In genomic region chr19:40716655-40717324, GRCh38 we compare ENCODE assay signal across 8 cellular contexts. TPM values are rescaled to one million over a fixed set of nuclear protein-coding genes. Genes with fewer than 3 reads are reported as not detected.
DNase-seq lines count a peak whose midpoint lies in the region; TF ChIP-seq lines count a peak whose summit lies in the region.

COQ8B (minus strand) TSS chr19:40716886; CDS start chr19:40714632, 2,254 bp downstream.
ITPKC (plus strand) TSS chr19:40717112; CDS start chr19:40717136, 24 bp downstream.

- no peak for TF ChIP-seq CTCF in GM20000 (IDR thresholded peaks at IDR 0.05; ENCODE audit: extremely low read depth, missing control alignments)

- DNase-seq in COLO668 (lab: John Stamatoyannopoulos, UW; ENCODE audit: unreplicated experiment) (peak; percentile 99), GM20000 (ENCODE audit: low spot score) (peak; percentile 99), HS-5 (ENCODE audit: low read depth) (peak; percentile 86), NK-92 (lab: John Stamatoyannopoulos, UW; ENCODE audit: unreplicated experiment) (peak; percentile 90), lung microvascular endothelial cell (ENCODE audit: low read depth in 2 of 2) (peak; percentile 96 to 98)
- peak; percentile 100 for DNase-seq in activated CD8-positive, alpha-beta memory T cell treated with anti-CD3 and anti-CD28 coated beads for 24 hours
- DNase-seq in effector CD8-positive, alpha-beta T cell (lab: John Stamatoyannopoulos, UW), result peak; percentile 100
- peak; percentile 100 for DNase-seq in stimulated activated CD4-positive, alpha-beta T cell treated with anti-CD3 and anti-CD28 coated beads, TNF-alpha, amount 100 ng/mL, for 4 hours (ENCODE audit: low read depth in 3 of 3)

RNA-seq across cellular contexts. Expression of gene COQ8B, which starts in this region (rescaled TPM):
- total RNA-seq in lung microvascular endothelial cell, result 12.5 and 13.7 TPM in 2 replicates

RNA-seq across cellular contexts. Expression of gene ITPKC, which starts in this region (rescaled TPM):
- 14.4 and 25.6 TPM in 2 replicates for total RNA-seq in lung microvascular endothelial cell

Comparison
In these comparisons a context has a peak if more than half of its experiments do, and no peak if none do; other contexts are left out.
1. Peak in every context shown above with its lines: DNase-seq.